32 cellular contexts compared by ENCODE assay signal in genomic region chr7:119931230-119931824, GRCh38.
"Had no signal": no experiment of that assay in that cellular context is flagged by ENCODE, and none has a peak within 500 bp of the region (broad histone marks: within the 10 kb centered on the region; RNA-seq: fewer than 3 reads in every experiment).

No MANE protein-coding gene starts in this region.

- H3K4me1 ChIP-seq: SJCRH30 had no signal

- H3K4me2 ChIP-seq: KMS-11, SK-N-SH had no signal

- ATAC-seq: activated CD4-positive, alpha-beta T cell treated with anti-CD3 and anti-CD28 coated beads for 36 hours; activated T-helper 17 cell treated with anti-CD3 and anti-CD28 coated beads, Interleukin-2, amount 50 U/mL, for 72 hours; Panc1; Right ventricle myocardium inferior had no signal

- DNase-seq: activated CD4-positive, alpha-beta memory T cell treated with anti-CD3 and anti-CD28 coated beads, Interleukin-2, amount 10 ng/mL, durations not matched to agents 7 days and 5 days; activated CD4-positive, alpha-beta T cell treated with anti-CD3 and anti-CD28 coated beads for 36 hours; activated CD4-positive, alpha-beta T cell treated with anti-CD3 and anti-CD28 coated beads, Interleukin-2, amount 50 U/mL, for 1 hour; activated gamma-delta T cell; activated naive CD4-positive, alpha-beta T cell treated with anti-CD3 and anti-CD28 coated beads for 36 hours; activated T-cell treated with anti-CD3 and anti-CD28 coated beads for 4 hours; activated T-cell treated with anti-CD3 and anti-CD28 coated beads, Interleukin-2, amount 50 U/mL, for 48 hours; anterior cingulate cortex; brain microvascular endothelial cell; MG63; MV-4-11; NCI-H1092 treated with DMSO at 0.1 percent for 48 hours; NCI-H1417 treated with DMSO at 0.1 percent for 48 hours; NCI-H1694; NCI-H2029; NCI-H2107; NCI-H2171 treated with DMSO at 0.1 percent for 48 hours; NCI-H226; NCI-H526; NCI-H774; OCI-M1; RPMI8226; SJCRH30; SK-N-SH; T-helper 1 cell; WERI-Rb-1 had no signal

- H3K36me3 ChIP-seq: brain microvascular endothelial cell, cardiac muscle cell, MG63, SJCRH30, WERI-Rb-1 had no signal

- H3K4me3 Mint-ChIP-seq: activated CD4-positive, alpha-beta memory T cell treated with anti-CD3 and anti-CD28 coated beads, Interleukin-2, amount 10 ng/mL, durations not matched to agents 7 days and 5 days; activated CD4-positive, alpha-beta T cell treated with anti-CD3 and anti-CD28 coated beads for 36 hours; activated naive CD4-positive, alpha-beta T cell treated with anti-CD3 and anti-CD28 coated beads for 36 hours; activated naive CD8-positive, alpha-beta T cell; activated T-helper 17 cell treated with anti-CD3 and anti-CD28 coated beads, Interleukin-2, amount 50 U/mL, for 72 hours had no signal

- H3K4me3 ChIP-seq: cardiac muscle cell, MG63, SJCRH30 had no signal

- H3K27ac Mint-ChIP-seq: activated CD4-positive, alpha-beta memory T cell treated with anti-CD3 and anti-CD28 coated beads, Interleukin-2, amount 10 ng/mL, durations not matched to agents 7 days and 5 days; activated CD4-positive, alpha-beta T cell treated with anti-CD3 and anti-CD28 coated beads for 36 hours; activated naive CD4-positive, alpha-beta T cell treated with anti-CD3 and anti-CD28 coated beads for 36 hours; activated naive CD8-positive, alpha-beta T cell; activated T-helper 17 cell treated with anti-CD3 and anti-CD28 coated beads, Interleukin-2, amount 50 U/mL, for 72 hours had no signal

- H3K9ac ChIP-seq: KMS-11, SK-N-SH had no signal

- H3K4me1 Mint-ChIP-seq: activated CD4-positive, alpha-beta memory T cell treated with anti-CD3 and anti-CD28 coated beads, Interleukin-2, amount 10 ng/mL, durations not matched to agents 7 days and 5 days; activated CD4-positive, alpha-beta T cell treated with anti-CD3 and anti-CD28 coated beads for 36 hours; activated T-helper 17 cell treated with anti-CD3 and anti-CD28 coated beads, Interleukin-2, amount 50 U/mL, for 72 hours had no signal

- H3K9me3 ChIP-seq: MG63, SJCRH30, SK-N-SH had no signal

- H3K36me3 Mint-ChIP-seq: activated naive CD8-positive, alpha-beta T cell had no signal

- H3K27ac ChIP-seq: brain microvascular endothelial cell, cardiac muscle cell, KMS-11, SJCRH30, WERI-Rb-1 had no signal

- H3K27me3 ChIP-seq: brain microvascular endothelial cell, cardiac muscle cell, MG63, SJCRH30 had no signal
